8 cellular contexts compared by ENCODE assay signal in genomic region chr2:73291093-73291460, GRCh38. TPM values are rescaled to one million over a fixed set of nuclear protein-coding genes. Genes with fewer than 3 reads are reported as not detected.
DNase-seq lines count a peak whose midpoint lies in the region; ATAC-seq and TF ChIP-seq lines count a peak whose summit lies in the region.

No MANE protein-coding gene starts in this region.

- TF ChIP-seq CTCF in HFFc6 (IDR thresholded peaks at IDR 0.05) (no peak), activated B cell treated with CpG ODN at 0.5 μM for 24 hours (IDR thresholded peaks at IDR 0.05) (no peak), upper lobe of right lung (IDR thresholded peaks at IDR 0.05) (no peak)

- H3K9me3 ChIP-seq in upper lobe of right lung, result no peaks in the 10 kb centered on the region

- H3K4me1 ChIP-seq in ACC112 (ENCODE audit: control insufficient read depth, insufficient read depth, low read length, unreplicated experiment), result no peaks in the 10 kb centered on the region
- peaks cover 11% of the 10 kb centered on the region for H3K4me1 ChIP-seq in upper lobe of right lung

- H3K36me3 Mint-ChIP-seq in HFFc6 (ENCODE audit: low read depth) (no peaks in the 10 kb centered on the region), activated B cell treated with CpG ODN at 0.5 μM for 24 hours (ENCODE audit: low read depth) (no peaks in the 10 kb centered on the region)

- peaks cover 53% of the 10 kb centered on the region for H3K27me3 Mint-ChIP-seq in HFFc6 (ENCODE audit: insufficient read depth)
- peaks cover 24% of the 10 kb centered on the region for H3K27me3 Mint-ChIP-seq in activated B cell treated with CpG ODN at 0.5 μM for 24 hours

- H3K9me3 Mint-ChIP-seq in HFFc6 (no peaks in the 10 kb centered on the region), activated B cell treated with CpG ODN at 0.5 μM for 24 hours (no peaks in the 10 kb centered on the region)

- H2AFZ ChIP-seq in ACC112 (ENCODE audit: low read length, unreplicated experiment), result no peak overlapping the region

- H3K27ac ChIP-seq in ACC112 (ENCODE audit: low read depth, low read length), result no peak overlapping the region
- no peak overlapping the region for H3K27ac ChIP-seq in upper lobe of right lung

- H3K36me3 ChIP-seq in ACC112 (ENCODE audit: insufficient read depth, low read length) (no peaks in the 10 kb centered on the region), upper lobe of right lung (no peaks in the 10 kb centered on the region)

- H3K79me2 ChIP-seq in ACC112 (ENCODE audit: control insufficient read depth, insufficient read depth, low read length, unreplicated experiment), result no peaks in the 10 kb centered on the region

- H3K27me3 ChIP-seq in ACC112 (ENCODE audit: insufficient read depth, low read length) (peaks cover 93% of the 10 kb centered on the region), upper lobe of right lung (peaks cover 83% of the 10 kb centered on the region)

- peak; percentile 49 for ATAC-seq in activated B cell treated with CpG ODN at 0.5 μM for 24 hours (ENCODE audit: low read depth)
- peak; percentile 77 for ATAC-seq in upper lobe of right lung
- no peak for ATAC-seq in HG03342 (IDR thresholded peaks at IDR 0.05; ENCODE audit: unreplicated experiment)
- no peak for ATAC-seq in HG02571 (IDR thresholded peaks at IDR 0.05; ENCODE audit: unreplicated experiment)

- H3K4me3 ChIP-seq in ACC112 (ENCODE audit: low read depth, low read length) (peak overlapping the region; percentile 5; the same call in 1 of the 2 replicates), upper lobe of right lung (peak overlapping the region; percentile 23)

- H3K27ac Mint-ChIP-seq in HFFc6, result no peak overlapping the region
- no peak overlapping the region for H3K27ac Mint-ChIP-seq in activated B cell treated with CpG ODN at 0.5 μM for 24 hours

- CTCF ChIA-PET in activated B cell treated with CpG ODN at 0.5 μM for 24 hours (lab: Charles Lee), result interaction anchor here (0.8 to 2.9 kb wide), 6 partner anchors 19 to 95 kb away, joined by 3 to 12 read pairs (median 4); partner anchors contain the start of genes ALMS1 and PRADC1

- H3K4me3 Mint-ChIP-seq in HFFc6 (no peak overlapping the region), activated B cell treated with CpG ODN at 0.5 μM for 24 hours (peak overlapping the region; percentile 73)

- intact Hi-C loops in activated B cell treated with CpG ODN at 0.5 μM for 24 hours (cut with micrococcal nuclease), result loop anchor here (1.0 to 10.0 kb wide), 5 partner anchors 39 to 1146 kb away; partner anchors contain the start of genes CYP26B1, EMX1, SMYD5 and SPR
- intact Hi-C loops in upper lobe of right lung (cut with DNase I), result no loop called here

- POLR2A ChIA-PET in activated B cell treated with CpG ODN at 0.5 μM for 24 hours (lab: Charles Lee), result interaction anchor here (1.1 to 2.5 kb wide), 2 partner anchors 58 to 94 kb away, joined by 3 to 16 read pairs; partner anchors contain the start of genes ALMS1, CCT7 and PRADC1

- DNase-seq in HFFc6 (peak; percentile 11), activated B cell treated with CpG ODN at 0.5 μM for 24 hours (peak; percentile 55), mucosa of gallbladder (ENCODE audit: low spot score) (peak; percentile 60), upper lobe of right lung (peak; percentile 73)
- peak; percentile 37 for DNase-seq in effector CD4-positive, alpha-beta T cell

- H3K4me1 Mint-ChIP-seq in HFFc6 (ENCODE audit: low read depth) (no peaks in the 10 kb centered on the region), activated B cell treated with CpG ODN at 0.5 μM for 24 hours (peaks cover 34% of the 10 kb centered on the region)

RNA-seq across cellular contexts. Expression of gene EGR4, which starts 2.3 kb away (rescaled TPM):
- not detected for total RNA-seq in HFFc6 (2021; fragmentation: NEBNext Ultra II Directional; extraction: Animal tissue kit (Norgen Biotek cat#: 25700))
- total RNA-seq in activated B cell treated with CpG ODN at 0.5 μM for 24 hours (0.20 TPM in 1 of 2 replicates, not detected in the other), mucosa of gallbladder (not detected), upper lobe of right lung (not detected)

RNA-seq across cellular contexts. Expression of gene FBXO41, which starts 6.8 kb away (rescaled TPM):
- 1 to 10 TPM in 4 of 6 experiments, under 1 TPM in 2; 0.80 to 1.7 (median 1.4) TPM for total RNA-seq in HFFc6 (2021; fragmentation: NEBNext Ultra II Directional; extraction: Animal tissue kit (Norgen Biotek cat#: 25700))
- 21.4 and 25.7 TPM in 2 replicates for total RNA-seq in activated B cell treated with CpG ODN at 0.5 μM for 24 hours
- 8.5 TPM for total RNA-seq in mucosa of gallbladder
- 2.1 TPM for total RNA-seq in upper lobe of right lung

RNA-seq across cellular contexts. Expression of gene CCT7, which starts 57.0 kb away (rescaled TPM):
- 100 to 1,000 TPM; 350 to 492 (median 406) TPM for total RNA-seq in HFFc6 (2021; fragmentation: NEBNext Ultra II Directional; extraction: Animal tissue kit (Norgen Biotek cat#: 25700))
- 295 and 307 TPM in 2 replicates for total RNA-seq in activated B cell treated with CpG ODN at 0.5 μM for 24 hours
- total RNA-seq in mucosa of gallbladder, result 205 TPM
- total RNA-seq in upper lobe of right lung, result 152 TPM

RNA-seq across cellular contexts. Expression of gene PRADC1, which starts 58.0 kb away (rescaled TPM):
- 10 to 100 TPM; 27.5 to 38.7 (median 31.7) TPM for total RNA-seq in HFFc6 (2021; fragmentation: NEBNext Ultra II Directional; extraction: Animal tissue kit (Norgen Biotek cat#: 25700))
- 4.6 and 4.7 TPM in 2 replicates for total RNA-seq in activated B cell treated with CpG ODN at 0.5 μM for 24 hours
- total RNA-seq in mucosa of gallbladder, result 20.8 TPM
- total RNA-seq in upper lobe of right lung, result 15.5 TPM

Comparison
In these comparisons a context has a peak if more than half of its experiments do, and no peak if none do; other contexts are left out.
1. DNase-seq: peak in every context shown above with its lines; median percentile 73 in upper lobe of right lung; 60 in mucosa of gallbladder; 55 in activated B cell treated with CpG ODN at 0.5 μM for 24 hours; 37 in effector CD4-positive, alpha-beta T cell; 11 in HFFc6.
2. ATAC-seq: peak in activated B cell treated with CpG ODN at 0.5 μM for 24 hours (single experiment) and upper lobe of right lung (single experiment); none in HG03342 (single experiment) and HG02571 (single experiment).